ENCODE assay signal across 21 cellular contexts in the genomic region with DNA sequence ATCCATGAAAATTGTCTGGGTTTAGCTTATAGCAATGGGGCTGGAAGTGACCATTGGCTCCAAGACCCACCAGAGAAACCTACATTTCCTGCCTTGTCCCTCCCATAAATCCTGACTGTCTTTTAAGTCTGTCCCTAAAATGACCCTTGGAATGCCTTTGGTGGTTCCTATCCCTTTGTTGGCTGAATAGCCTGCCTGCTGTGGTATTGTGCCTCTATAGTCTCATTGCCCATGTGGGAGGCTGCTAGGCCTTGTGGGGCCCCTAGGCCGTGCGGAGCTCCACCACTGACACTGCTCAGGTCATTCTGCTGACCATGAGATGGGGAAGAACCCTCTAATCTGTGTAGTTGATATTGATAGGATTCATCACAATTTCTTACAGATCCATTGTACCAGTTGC. TPM values are rescaled to one million over a fixed set of nuclear protein-coding genes. Genes with fewer than 3 reads are reported as not detected.
DNase-seq lines count a peak whose midpoint lies in the region; ATAC-seq and TF ChIP-seq lines count a peak whose summit lies in the region.
"Had no signal": no experiment of that assay in that cellular context is flagged by ENCODE, and none has a peak within 500 bp of the region (broad histone marks: within the 10 kb centered on the region; RNA-seq: fewer than 3 reads in every experiment).

No MANE protein-coding gene starts in this region.

- H3K27ac ChIP-seq in GM23338 (ENCODE audit: low read depth) (no peak overlapping the region), smooth muscle cell (ENCODE audit: low read depth) (peak overlapping the region; percentile 77), osteoblast (ENCODE audit: low read depth, low read length) (no peak overlapping the region)
- no peak overlapping the region for H3K27ac ChIP-seq in effector memory CD4-positive, alpha-beta T cell (ENCODE audit: insufficient read depth, low read length, poor library complexity, severe bottlenecking)
- H3K27ac ChIP-seq: C4-2B had no signal

- H3K9me3 ChIP-seq in smooth muscle cell (replicated peaks; ENCODE audit: low read depth) = no peaks in the 10 kb centered on the region
- H3K9me3 ChIP-seq in effector memory CD4-positive, alpha-beta T cell (ENCODE audit: control insufficient read depth, low read length) = no peaks in the 10 kb centered on the region
- H3K9me3 ChIP-seq in osteoblast (ENCODE audit: low read depth, low read length) = no peaks in the 10 kb centered on the region

- no peak for TF ChIP-seq CTCF in GM23338 (conservative IDR thresholded peaks at IDR 0.05; ENCODE audit: low read depth in 2 of 2)
- TF ChIP-seq CTCF in WTC11 (IDR thresholded peaks at IDR 0.05) = no peak
- TF ChIP-seq CTCF in smooth muscle cell (IDR thresholded peaks at IDR 0.05; ENCODE audit: borderline replicate concordance, insufficient read depth, poor library complexity, severe bottlenecking) = no peak
- TF ChIP-seq CTCF in osteoblast (IDR thresholded peaks at IDR 0.05; ENCODE audit: extremely low read depth, low read depth, low read length) = no peak

- no peaks in the 10 kb centered on the region for H3F3A ChIP-seq in GM23338 (replicated peaks; ENCODE audit: low read depth)
- H3F3A ChIP-seq in smooth muscle cell (ENCODE audit: low read depth) = no peaks in the 10 kb centered on the region

- H3K27me3 Mint-ChIP-seq in GM23338 (ENCODE audit: insufficient read depth, low read depth, poor library complexity) (peaks cover 43% of the 10 kb centered on the region), WTC11 (ENCODE audit: low read depth) (peaks cover 92% of the 10 kb centered on the region)

- 0 out of 2 replicates have a peak, but pooled peaks cover 5% of the 10 kb centered on the region for H3K9me2 ChIP-seq in GM23338 (ENCODE audit: insufficient read depth)

- H2AFZ ChIP-seq in GM23338 (no peak overlapping the region), smooth muscle cell (ENCODE audit: low read depth) (no peak overlapping the region), osteoblast (ENCODE audit: low read length) (no peak overlapping the region)

- peak; percentile 73 for DNase-seq in GM23338 (ENCODE audit: low spot score)
- peak; percentile 40 for DNase-seq in WTC11 (ENCODE audit: low spot score)
- DNase-seq in iPS DF 4.7 (ENCODE audit: extremely low read depth, low spot score) = peak; percentile 38
- DNase-seq in smooth muscle cell (lab: John Stamatoyannopoulos, UW; ENCODE audit: unreplicated experiment) = no peak
- no peak for DNase-seq in effector memory CD4-positive, alpha-beta T cell
- no peak for DNase-seq in activated effector memory CD4-positive, alpha-beta T cell treated with anti-CD3 and anti-CD28 coated beads, Interleukin-2, amount 50 U/mL, for 16 hours
- DNase-seq in osteoblast (ENCODE audit: insufficient read length, low spot score, missing footprints) = no peak
- DNase-seq: Calu3; CD8-positive, alpha-beta memory T cell; GDM1; KG1; NCI-H1092 treated with DMSO at 0.1 percent for 48 hours; NCI-H146; NCI-H2029 treated with DMSO at 0.1 percent for 48 hours; NCI-H345; NCI-H524; NCI-H774; NK-92 treated with Interleukin-12 subunit alpha and Interleukin-12 subunit beta, amount 100 ng/mL, for 24 hours had no signal

- H4K20me1 ChIP-seq in GM23338 (replicated peaks; ENCODE audit: insufficient read depth) = no peaks in the 10 kb centered on the region; the same call in 1 of the 2 replicates
- no peaks in the 10 kb centered on the region for H4K20me1 ChIP-seq in smooth muscle cell (ENCODE audit: low read depth)
- H4K20me1 ChIP-seq in osteoblast (ENCODE audit: insufficient read depth, low read length) = no peaks in the 10 kb centered on the region

- peaks cover 9% of the 10 kb centered on the region for H3K4me1 Mint-ChIP-seq in GM23338
- peaks cover 12% of the 10 kb centered on the region for H3K4me1 Mint-ChIP-seq in WTC11
- H3K4me1 Mint-ChIP-seq: CD8-positive, alpha-beta memory T cell had no signal

- peaks cover 5% of the 10 kb centered on the region; the same call in 2 of the 3 replicates for H3K9me3 Mint-ChIP-seq in GM23338
- peaks cover 21% of the 10 kb centered on the region for H3K9me3 Mint-ChIP-seq in WTC11

- H3K27ac Mint-ChIP-seq in GM23338 (no peak overlapping the region), WTC11 (no peak overlapping the region)

- CTCF ChIA-PET in WTC11 (lab: Charles Lee) = no interaction called here

- H3K36me3 Mint-ChIP-seq in GM23338 (ENCODE audit: low read depth) (no peaks in the 10 kb centered on the region), WTC11 (peaks cover 6% of the 10 kb centered on the region)
- H3K36me3 Mint-ChIP-seq: CD8-positive, alpha-beta memory T cell had no signal

- no peaks in the 10 kb centered on the region for H3K79me2 ChIP-seq in GM23338 (replicated peaks; ENCODE audit: insufficient read depth)
- H3K79me2 ChIP-seq in smooth muscle cell (ENCODE audit: low read depth) = no peaks in the 10 kb centered on the region
- H3K79me2 ChIP-seq in osteoblast (ENCODE audit: insufficient read depth, low read length) = no peaks in the 10 kb centered on the region

- H3K4me3 ChIP-seq in GM23338 (no peak overlapping the region), smooth muscle cell (no peak overlapping the region), osteoblast (ENCODE audit: insufficient read depth, low read length) (no peak overlapping the region)
- no peak overlapping the region for H3K4me3 ChIP-seq in effector memory CD4-positive, alpha-beta T cell (ENCODE audit: insufficient read depth, low read depth, low read length, poor library complexity, severe bottlenecking)

- ATAC-seq in GM23338 (peak; percentile 100), WTC11 (peak; percentile 98)
- ATAC-seq: Panc1 had no signal

- H3K36me3 ChIP-seq in GM23338 (ENCODE audit: insufficient read depth) = no peaks in the 10 kb centered on the region
- H3K36me3 ChIP-seq in smooth muscle cell (ENCODE audit: low read depth) = no peaks in the 10 kb centered on the region
- H3K36me3 ChIP-seq in effector memory CD4-positive, alpha-beta T cell (ENCODE audit: control insufficient read depth, insufficient read depth, low read length) = no peaks in the 10 kb centered on the region
- no peaks in the 10 kb centered on the region for H3K36me3 ChIP-seq in osteoblast (ENCODE audit: insufficient read depth, low read length)

- no peak overlapping the region for H3K4me2 ChIP-seq in GM23338
- H3K4me2 ChIP-seq in smooth muscle cell = no peak overlapping the region
- no peak overlapping the region for H3K4me2 ChIP-seq in osteoblast (ENCODE audit: insufficient read depth, low read length)

- POLR2A ChIA-PET in WTC11 (lab: Charles Lee) = no interaction called here

- no peaks in the 10 kb centered on the region for H3K4me1 ChIP-seq in GM23338 (ENCODE audit: insufficient read depth)
- H3K4me1 ChIP-seq in smooth muscle cell (ENCODE audit: low read depth) = peaks cover 4% of the 10 kb centered on the region
- H3K4me1 ChIP-seq in effector memory CD4-positive, alpha-beta T cell (ENCODE audit: control insufficient read depth, insufficient read depth, low read length, poor library complexity, severe bottlenecking) = no peaks in the 10 kb centered on the region
- no peaks in the 10 kb centered on the region for H3K4me1 ChIP-seq in osteoblast (ENCODE audit: insufficient read depth, low read length)

- 50% methylated on average over 2 of the region's 2 CpGs for WGBS in smooth muscle cell (ENCODE audit: low lambda C conversion rate)

- no peak overlapping the region for H3K9ac ChIP-seq in smooth muscle cell (ENCODE audit: low read depth)

- H3K4me3 Mint-ChIP-seq in GM23338 = no peak overlapping the region
- no peak overlapping the region for H3K4me3 Mint-ChIP-seq in WTC11
- H3K4me3 Mint-ChIP-seq: CD8-positive, alpha-beta memory T cell had no signal

- peaks cover 57% of the 10 kb centered on the region for H3K27me3 ChIP-seq in GM23338 (ENCODE audit: insufficient read depth)
- no peaks in the 10 kb centered on the region for H3K27me3 ChIP-seq in smooth muscle cell (ENCODE audit: low read depth)
- no peaks in the 10 kb centered on the region for H3K27me3 ChIP-seq in effector memory CD4-positive, alpha-beta T cell (replicated peaks; ENCODE audit: control insufficient read depth, insufficient read depth, low read length, poor library complexity, severe bottlenecking)
- no peaks in the 10 kb centered on the region for H3K27me3 ChIP-seq in osteoblast (ENCODE audit: insufficient read depth, low read length)

TF ChIP-seq in GM23338, 12 proteins besides CTCF, POLR2A, EP300 and RAD21 (continues in another document):
- TF ChIP-seq NANOG (IDR thresholded peaks at IDR 0.05; ENCODE audit: borderline replicate concordance) = peak; percentile 64; the same call in 1 of the 2 replicates

TF ChIP-seq in WTC11, 78 proteins besides CTCF, POLR2A, EP300 and RAD21:
- no peak for TF ChIP-seq RORB (CRISPR knock-in tag; IDR thresholded peaks at IDR 0.05)
- peak; percentile 83; the same call in 1 of the 2 replicates for TF ChIP-seq TEAD1 (CRISPR knock-in tag; IDR thresholded peaks at IDR 0.05)

RNA-seq across cellular contexts. Expression of gene SCP2D1, which starts 43.3 kb away (rescaled TPM):
- not detected in 2 replicates for total RNA-seq in GM23338 (2014; rRNA removed; shearing (Covaris generic))
- polyA plus RNA-seq in GM23338 (2016; fragmentation: Nextera tagmentation; extraction: Ambion mirVana) (not detected in 2 replicates), smooth muscle cell (not detected in 2 replicates)
- total RNA-seq in WTC11 (2021) (not detected in 3 replicates), smooth muscle cell (not detected in 2 replicates), osteoblast (0.29 TPM in 1 of 2 replicates, not detected in the other)
- total RNA-seq: Calu3; CD8-positive, alpha-beta memory T cell; Daoy had no signal
- polyA plus RNA-seq: CD8-positive, alpha-beta memory T cell had no signal

Comparison
In these comparisons a context has a peak if more than half of its experiments do, and no peak if none do; other contexts are left out.
1. DNase-seq: peak in GM23338 (single experiment), WTC11 (single experiment) and iPS DF 4.7 (single experiment); none in smooth muscle cell (single experiment), effector memory CD4-positive, alpha-beta T cell (0 of 3), activated effector memory CD4-positive, alpha-beta T cell treated with anti-CD3 and anti-CD28 coated beads, Interleukin-2, amount 50 U/mL, for 16 hours (single experiment) and osteoblast (single experiment).